Comparison of ENCODE assay signal across 24 cellular contexts in genomic region chr14:105177082-105177481, GRCh38. TPM values are rescaled to one million over a fixed set of nuclear protein-coding genes. Genes with fewer than 3 reads are reported as not detected.
DNase-seq lines count a peak whose midpoint lies in the region; ATAC-seq, FAIRE-seq and TF ChIP-seq lines count a peak whose summit lies in the region.
"Had no signal": no experiment of that assay in that cellular context is flagged by ENCODE, and none has a peak within 500 bp of the region (broad histone marks: within the 10 kb centered on the region; RNA-seq: fewer than 3 reads in every experiment).

No MANE protein-coding gene starts in this region.

- no peak overlapping the region for H2AFZ ChIP-seq in HepG2 (ENCODE audit: low read length)
- H2AFZ ChIP-seq: GM23338 had no signal

- in situ Hi-C loops in HepG2 (cut with HindIII; ENCODE audit: extremely low pct_ligation_motif_present, low pct_unique_long_range_greater_than_20kb): no loop called here

- TF ChIP-seq RAD21 in HepG2 (CRISPR knock-in tag; IDR thresholded peaks at IDR 0.05): no peak

- no peak overlapping the region for H3K27ac Mint-ChIP-seq in CD8-positive, alpha-beta memory T cell
- H3K27ac Mint-ChIP-seq: GM23338 had no signal

- H3K27me3 Mint-ChIP-seq in CD8-positive, alpha-beta memory T cell: peaks cover 0 to 2% of the 10 kb centered on the region in 2 donors
- H3K27me3 Mint-ChIP-seq: CD4-positive, CD25-positive, alpha-beta regulatory T cell had no signal

- H3K9me3 ChIP-seq in HepG2 (ENCODE audit: low read length) (no peaks in the 10 kb centered on the region), right lobe of liver (no peaks in the 10 kb centered on the region), body of pancreas (no peaks in the 10 kb centered on the region), psoas muscle (no peaks in the 10 kb centered on the region), subcutaneous abdominal adipose tissue (ENCODE audit: control insufficient read depth in 5 of 5, low read length in 5 of 5) (no peaks in the 10 kb centered on the region)
- no peaks in the 10 kb centered on the region for H3K9me3 ChIP-seq in CD8-positive, alpha-beta memory T cell (ENCODE audit: low read length)
- H3K9me3 ChIP-seq: Caco-2, Peyer's patch had no signal

- no peak overlapping the region for H3K9ac ChIP-seq in HepG2 (ENCODE audit: insufficient read depth, low read depth, low read length)
- H3K9ac ChIP-seq in subcutaneous abdominal adipose tissue (ENCODE audit: low read length in 5 of 5): peak overlapping the region in 3 of 5 donors; percentile 8 to 29 (median 21)
- H3K9ac ChIP-seq: KMS-11 had no signal

- no peak overlapping the region for H3K27ac ChIP-seq in HepG2 (ENCODE audit: extremely low read length, insufficient read depth, low read length)
- no peak overlapping the region for H3K27ac ChIP-seq in right lobe of liver
- H3K27ac ChIP-seq in body of pancreas: peak overlapping the region; percentile 75 to 93 (median 83)
- peak overlapping the region; percentile 89 for H3K27ac ChIP-seq in psoas muscle
- no peak overlapping the region for H3K27ac ChIP-seq in subcutaneous abdominal adipose tissue (ENCODE audit: low read depth, low read length)
- H3K27ac ChIP-seq in CD8-positive, alpha-beta memory T cell (ENCODE audit: low read depth, low read length): no peak overlapping the region
- H3K27ac ChIP-seq: KMS-11, Peyer's patch had no signal

- POLR2A ChIA-PET in HepG2 (lab: Yijun Ruan, JAX): no interaction called here
- POLR2A ChIA-PET in CD8-positive, alpha-beta memory T cell (lab: Charles Lee): no interaction called here

- H3K4me3 Mint-ChIP-seq in CD8-positive, alpha-beta memory T cell: peak overlapping the region in 1 of 7 donors; percentile 48
- H3K4me3 Mint-ChIP-seq: GM23338 had no signal

- CTCF ChIA-PET in HepG2 (lab: Yijun Ruan, JAX; ENCODE audit: low intra/inter-chr PET ratio, low total read pairs): no interaction called here
- CTCF ChIA-PET in CD8-positive, alpha-beta memory T cell (lab: Charles Lee): no interaction called here

- H3K4me1 Mint-ChIP-seq in CD8-positive, alpha-beta memory T cell: peaks cover 11 to 38% (median 12%) of the 10 kb centered on the region in 3 donors

- no peak overlapping the region for H3K4me3 ChIP-seq in HepG2 (replicated peaks in 1 of 3; ENCODE audit: insufficient read depth in 1 of 3, low read depth in 2 of 3, low read length in 3 of 3)
- no peak overlapping the region for H3K4me3 ChIP-seq in right lobe of liver
- H3K4me3 ChIP-seq in body of pancreas: no peak overlapping the region
- peak overlapping the region; percentile 46 for H3K4me3 ChIP-seq in psoas muscle
- peak overlapping the region in 1 of 5 donors; percentile 25 for H3K4me3 ChIP-seq in subcutaneous abdominal adipose tissue (ENCODE audit: low read depth in 1 of 5, low read length in 5 of 5)
- no peak overlapping the region for H3K4me3 ChIP-seq in CD8-positive, alpha-beta memory T cell (ENCODE audit: low read length)
- H3K4me3 ChIP-seq: GM12878, GM23338, Peyer's patch had no signal

- no peaks in the 10 kb centered on the region for H3K79me2 ChIP-seq in HepG2 (ENCODE audit: insufficient read depth, low read length)

- H3K4me2 ChIP-seq in HepG2 (ENCODE audit: low read depth, low read length): no peak overlapping the region
- H3K4me2 ChIP-seq: GM23338, KMS-11 had no signal

- 0% methylated on average over 1 of the region's 11 CpGs for WGBS in HepG2 (ENCODE audit: low lambda C conversion rate)
- WGBS in right lobe of liver (ENCODE audit: insufficient coverage, low coverage, low lambda C conversion rate, missing lambda C conversion rate): 25% methylated on average over 4 of the region's 11 CpGs
- 39% methylated on average over 11 of the region's 11 CpGs; no CpG with 5 or more reads in 1 of the 2 donors for WGBS in body of pancreas, 2 donors
- WGBS in psoas muscle, 3 donors: 19 to 23% (median 20%) methylated on average over 11 of the region's 11 CpGs

- TF ChIP-seq POLR2A in HepG2 (IDR thresholded peaks at IDR 0.05; ENCODE audit: insufficient read depth in 1 of 2, low read depth in 2 of 2, low read length in 2 of 2) (no peak), right lobe of liver (IDR thresholded peaks at IDR 0.05) (no peak), body of pancreas (IDR thresholded peaks at IDR 0.05) (no peak)

- TF ChIP-seq CTCF in HepG2 (CRISPR knock-in tag; IDR thresholded peaks at IDR 0.05): no peak
- no peak for TF ChIP-seq CTCF in right lobe of liver (IDR thresholded peaks at IDR 0.05)
- no peak for TF ChIP-seq CTCF in body of pancreas (IDR thresholded peaks at IDR 0.05)
- no peak for TF ChIP-seq CTCF in psoas muscle (IDR thresholded peaks at IDR 0.05)

- no peak for FAIRE-seq in HepG2 (lab: Jason Lieb, UNC)
- FAIRE-seq: GM12878, GM19239 had no signal

- no peaks in the 10 kb centered on the region for H3K9me3 Mint-ChIP-seq in CD8-positive, alpha-beta memory T cell
- H3K9me3 Mint-ChIP-seq: GM23338 had no signal

- H3K36me3 ChIP-seq in HepG2 (replicated peaks in 1 of 2; ENCODE audit: control insufficient read depth in 1 of 2, insufficient read depth in 2 of 2, low read length in 2 of 2): no peaks in the 10 kb centered on the region
- H3K36me3 ChIP-seq in right lobe of liver: no peaks in the 10 kb centered on the region
- no peaks in the 10 kb centered on the region for H3K36me3 ChIP-seq in body of pancreas (replicated peaks in 1 of 2; ENCODE audit: insufficient read depth in 1 of 2, low read depth in 2 of 2)
- no peaks in the 10 kb centered on the region for H3K36me3 ChIP-seq in psoas muscle (ENCODE audit: insufficient read depth in 1 of 2, low read depth in 1 of 2)
- no peaks in the 10 kb centered on the region for H3K36me3 ChIP-seq in subcutaneous abdominal adipose tissue (ENCODE audit: control insufficient read depth in 5 of 5, insufficient read depth in 5 of 5, low read length in 5 of 5)
- H3K36me3 ChIP-seq in CD8-positive, alpha-beta memory T cell (ENCODE audit: insufficient read depth, low read length): no peaks in the 10 kb centered on the region
- H3K36me3 ChIP-seq: Peyer's patch had no signal

- H3K27me3 ChIP-seq in HepG2 (ENCODE audit: control insufficient read depth in 1 of 2, insufficient read depth in 2 of 2, low read length in 2 of 2) (peaks cover 23 to 87% of the 10 kb centered on the region in 2 experiments), right lobe of liver (no peaks in the 10 kb centered on the region), body of pancreas (no peaks in the 10 kb centered on the region), psoas muscle (ENCODE audit: insufficient read depth in 3 of 3, low read length in 2 of 3) (no peaks in the 10 kb centered on the region), subcutaneous abdominal adipose tissue (ENCODE audit: control insufficient read depth in 5 of 5, insufficient read depth in 4 of 5, low read length in 5 of 5) (no peaks in the 10 kb centered on the region)
- H3K27me3 ChIP-seq in CD8-positive, alpha-beta memory T cell (ENCODE audit: insufficient read depth, low read length, poor library complexity, severe bottlenecking): no peaks in the 10 kb centered on the region
- H3K27me3 ChIP-seq: Peyer's patch had no signal

- no peaks in the 10 kb centered on the region for H3K36me3 Mint-ChIP-seq in CD8-positive, alpha-beta memory T cell
- H3K36me3 Mint-ChIP-seq: CD4-positive, CD25-positive, alpha-beta regulatory T cell had no signal

- intact Hi-C loops in HepG2 (cut with micrococcal nuclease; ENCODE audit: unreplicated experiment) (no loop called here), right lobe of liver (cut with DNase I) (no loop called here), body of pancreas (cut with DNase I) (no loop called here), psoas muscle (cut with DNase I) (no loop called here)

- H4K20me1 ChIP-seq in HepG2 (ENCODE audit: insufficient read depth, low read length): 0 out of 2 replicates have a peak, but pooled peaks cover 3% of the 10 kb centered on the region

- no TSS peak for BruUV-seq in HepG2 (replicated peaks; lab: Mats Ljungman, UMichigan)

- ATAC-seq in HepG2: no peak
- no peak for ATAC-seq in right lobe of liver
- peak; percentile 12 for ATAC-seq in body of pancreas
- ATAC-seq in psoas muscle: peak; percentile 54 to 68 (median 66)
- no peak for ATAC-seq in HG03354 (IDR thresholded peaks at IDR 0.05; ENCODE audit: poor library complexity, severe bottlenecking, unreplicated experiment)
- no peak for ATAC-seq in left lobe of liver
- ATAC-seq: GM12878, GM23338, SK-N-SH treated with all-trans-retinoic acid at 6 μM for 48 hours had no signal

- DNase-seq in HepG2 (ENCODE audit: low spot score) (no peak), right lobe of liver (no peak), body of pancreas (peak; percentile 60 to 86 (median 80)), psoas muscle (peak; percentile 73 to 79), left lobe of liver (ENCODE audit: low spot score) (no peak)
- DNase-seq in CD8-positive, alpha-beta memory T cell: no peak
- DNase-seq: 8988T; Caco-2; CD4-positive, CD25-positive, alpha-beta regulatory T cell; EL; NCI-H1048; NCI-H1436; NCI-H2029; NCI-H2171 treated with DMSO at 0.1 percent for 48 hours; NCI-H446; NCI-H526 treated with DMSO at 0.1 percent for 48 hours; Peyer's patch had no signal

- TF ChIP-seq EP300 in HepG2 (IDR thresholded peaks at IDR 0.05; ENCODE audit: low read depth in 2 of 2, low read length in 2 of 2) (no peak), HepG2 (CRISPR knock-in tag; IDR thresholded peaks at IDR 0.05; ENCODE audit: borderline replicate concordance) (no peak)

- H3K4me1 ChIP-seq in HepG2 (ENCODE audit: insufficient read depth, low read length) (peaks cover 14% of the 10 kb centered on the region; the same call in 1 of the 2 replicates), right lobe of liver (no peaks in the 10 kb centered on the region), body of pancreas (peaks cover 67% of the 10 kb centered on the region), psoas muscle (peaks cover 28% of the 10 kb centered on the region), subcutaneous abdominal adipose tissue (ENCODE audit: control insufficient read depth in 5 of 5, insufficient read depth in 5 of 5, low read length in 5 of 5) (peaks cover 11 to 74% (median 62%) of the 10 kb centered on the region in 5 donors)
- H3K4me1 ChIP-seq in CD8-positive, alpha-beta memory T cell (ENCODE audit: insufficient read depth, low read length): peaks cover 28% of the 10 kb centered on the region

RNA-seq across cellular contexts. Expression of gene NUDT14, which starts 4.0 kb away (rescaled TPM):
- total RNA-seq in HepG2 (2016; rRNA removed; fragmentation: Illumina TruSeq; extraction: Trizol) (4.0 and 5.8 TPM in 2 replicates), right lobe of liver (10 to 100 TPM in 5 of 6 experiments, 1 to 10 TPM in 1; 9.0 to 27.4 (median 11.4) TPM), body of pancreas (10 to 100 TPM; 28.8 to 66.9 TPM), psoas muscle (10 to 100 TPM; 23.3 to 44.5 (median 24.6) TPM), left lobe of liver (11.5 TPM)
- total RNA-seq in HepG2 (2016; cell fraction: cytosol; rRNA removed; fragmentation: Illumina TruSeq; extraction: Trizol; ENCODE audit: low read depth): 9.0 and 9.9 TPM in 2 replicates
- total RNA-seq in HepG2 (2016; cell fraction: insoluble cytoplasmic fraction; rRNA removed; fragmentation: Illumina TruSeq; extraction: Trizol): 4.4 and 5.8 TPM in 2 replicates
- total RNA-seq in HepG2 (2016; cell fraction: membrane; rRNA removed; fragmentation: Illumina TruSeq; extraction: Trizol): 7.1 and 10.6 TPM in 2 replicates
- total RNA-seq in HepG2 (2016; cell fraction: nucleus; rRNA removed; fragmentation: Illumina TruSeq; extraction: Trizol): 2.4 and 2.7 TPM in 2 replicates
- polyA plus RNA-seq in HepG2 (2011; rRNA removed) (6.1 and 6.7 TPM in 2 replicates), psoas muscle (10 to 100 TPM; 14.7 to 45.4 (median 22.3) TPM)
- polyA plus RNA-seq in HepG2 (2011; cell fraction: cytosol; rRNA removed): 5.7 and 9.2 TPM in 2 replicates
- 5.6 and 6.5 TPM in 2 replicates for polyA plus RNA-seq in HepG2 (2011; cell fraction: nucleus; rRNA removed)
- 4.5 and 5.4 TPM in 2 replicates for polyA plus RNA-seq in HepG2 (2012)
- polyA plus RNA-seq in HepG2 (2016; cell fraction: cytosol; fragmentation: Illumina TruSeq; extraction: Trizol; ENCODE audit: low read depth): 11.3 and 13.8 TPM in 2 replicates
- polyA plus RNA-seq in HepG2 (2016; cell fraction: insoluble cytoplasmic fraction; fragmentation: Illumina TruSeq; extraction: Trizol; ENCODE audit: low read depth): 4.0 and 5.1 TPM in 2 replicates
- 7.8 and 10.1 TPM in 2 replicates for polyA plus RNA-seq in HepG2 (2016; cell fraction: membrane; fragmentation: Illumina TruSeq; extraction: Trizol; ENCODE audit: low read depth)
- polyA plus RNA-seq in HepG2 (2016; cell fraction: nucleus; fragmentation: Illumina TruSeq; extraction: Trizol; ENCODE audit: insufficient read depth, low read depth): 5.5 and 5.6 TPM in 2 replicates
- 3.5 and 4.3 TPM in 2 replicates for polyA minus RNA-seq in HepG2 (2011; rRNA and poly(A)+ RNA removed; ENCODE audit: low replicate concordance)
- 1.3 and 3.4 TPM in 2 replicates for polyA minus RNA-seq in HepG2 (2011; cell fraction: cytosol; rRNA and poly(A)+ RNA removed)
- 1.3 and 1.9 TPM in 2 replicates for polyA minus RNA-seq in HepG2 (2011; cell fraction: nucleus; rRNA and poly(A)+ RNA removed)
- total RNA-seq in CD8-positive, alpha-beta memory T cell: 1 to 10 TPM; 6.7 to 6.9 TPM
- 12.4 TPM for polyA plus RNA-seq in CD8-positive, alpha-beta memory T cell

RNA-seq across cellular contexts. Expression of gene JAG2, which starts 8.5 kb away (rescaled TPM):
- 0.04 TPM in 1 of 2 replicates, not detected in the other for total RNA-seq in HepG2 (2016; rRNA removed; fragmentation: Illumina TruSeq; extraction: Trizol)
- total RNA-seq in HepG2 (2016; cell fraction: cytosol; rRNA removed; fragmentation: Illumina TruSeq; extraction: Trizol; ENCODE audit: low read depth): not detected in 2 replicates
- total RNA-seq in HepG2 (2016; cell fraction: insoluble cytoplasmic fraction; rRNA removed; fragmentation: Illumina TruSeq; extraction: Trizol): not detected in 2 replicates
- total RNA-seq in HepG2 (2016; cell fraction: membrane; rRNA removed; fragmentation: Illumina TruSeq; extraction: Trizol): not detected in 2 replicates
- not detected in 2 replicates for total RNA-seq in HepG2 (2016; cell fraction: nucleus; rRNA removed; fragmentation: Illumina TruSeq; extraction: Trizol)
- polyA plus RNA-seq in HepG2 (2011; rRNA removed): 0.16 and 0.22 TPM in 2 replicates
- polyA plus RNA-seq in HepG2 (2011; cell fraction: cytosol; rRNA removed): 0.04 and 0.10 TPM in 2 replicates
- polyA plus RNA-seq in HepG2 (2011; cell fraction: nucleus; rRNA removed): 1.3 and 3.3 TPM in 2 replicates
- polyA plus RNA-seq in HepG2 (2012): 0.16 TPM in 1 of 2 replicates, not detected in the other
- not detected in 2 replicates for polyA plus RNA-seq in HepG2 (2016; cell fraction: cytosol; fragmentation: Illumina TruSeq; extraction: Trizol; ENCODE audit: low read depth)
- polyA plus RNA-seq in HepG2 (2016; cell fraction: insoluble cytoplasmic fraction; fragmentation: Illumina TruSeq; extraction: Trizol; ENCODE audit: low read depth): not detected in 2 replicates
- polyA plus RNA-seq in HepG2 (2016; cell fraction: membrane; fragmentation: Illumina TruSeq; extraction: Trizol; ENCODE audit: low read depth): not detected in 2 replicates
- not detected in 2 replicates for polyA plus RNA-seq in HepG2 (2016; cell fraction: nucleus; fragmentation: Illumina TruSeq; extraction: Trizol; ENCODE audit: insufficient read depth, low read depth)
- polyA minus RNA-seq in HepG2 (2011; rRNA and poly(A)+ RNA removed; ENCODE audit: low replicate concordance): 0.36 and 6.6 TPM in 2 replicates
- 0.44 TPM in 1 of 2 replicates, not detected in the other for polyA minus RNA-seq in HepG2 (2011; cell fraction: cytosol; rRNA and poly(A)+ RNA removed)
- 0.13 TPM in 1 of 2 replicates, not detected in the other for polyA minus RNA-seq in HepG2 (2011; cell fraction: nucleus; rRNA and poly(A)+ RNA removed)
- total RNA-seq in right lobe of liver: 1 to 10 TPM; 1.1 to 3.5 (median 1.2) TPM
- total RNA-seq in body of pancreas: 10 to 100 TPM; 13.5 to 36.3 TPM
- 10 to 100 TPM; 18.4 to 34.0 (median 28.2) TPM for total RNA-seq in psoas muscle
- polyA plus RNA-seq in psoas muscle: 10 to 100 TPM; 10.6 to 25.9 (median 10.6) TPM
- 1.3 TPM for total RNA-seq in left lobe of liver
- total RNA-seq in CD8-positive, alpha-beta memory T cell: 1 to 10 TPM in 1 of 2 experiments, under 1 TPM in 1; 0.37 to 1.2 TPM
- polyA plus RNA-seq in CD8-positive, alpha-beta memory T cell: 0.15 TPM

Comparison
In these comparisons a context has a peak if more than half of its experiments do, and no peak if none do; other contexts are left out.
1. ATAC-seq: peak in body of pancreas (single experiment) and psoas muscle (4 of 4); none in HepG2 (single experiment), right lobe of liver (0 of 4), HG03354 (single experiment) and left lobe of liver (single experiment).
2. DNase-seq: peak in body of pancreas (4 of 4) and psoas muscle (2 of 2); none in HepG2 (single experiment), right lobe of liver (0 of 3), left lobe of liver (single experiment) and CD8-positive, alpha-beta memory T cell (0 of 5).
3. H3K27ac ChIP-seq: peak in body of pancreas (4 of 4) and psoas muscle (single experiment); none in HepG2 (single experiment), right lobe of liver (0 of 3), subcutaneous abdominal adipose tissue (single experiment) and CD8-positive, alpha-beta memory T cell (single experiment).